11 cellular contexts compared by ENCODE assay signal in genomic region chr10:114538544-114538906, GRCh38.
DNase-seq lines count a peak whose midpoint lies in the region; ATAC-seq and TF ChIP-seq lines count a peak whose summit lies in the region.
"Had no signal": no experiment of that assay in that cellular context is flagged by ENCODE, and none has a peak within 500 bp of the region (broad histone marks: within the 10 kb centered on the region; RNA-seq: fewer than 3 reads in every experiment).

No MANE protein-coding gene starts in this region.

- H3K36me3 Mint-ChIP-seq in activated CD8-positive, alpha-beta T cell treated with anti-CD3 and anti-CD28 coated beads, Interleukin-2, amount 10 ng/mL, durations not matched to agents 7 days and 5 days (ENCODE audit: low read depth) = no peaks in the 10 kb centered on the region

- POLR2A ChIA-PET in activated CD8-positive, alpha-beta T cell treated with anti-CD3 and anti-CD28 coated beads, Interleukin-2, amount 10 ng/mL, durations not matched to agents 7 days and 5 days (lab: Charles Lee) = interaction anchor here (4.4 to 12.0 kb wide), 2 partner anchors 13 to 283 kb away, joined by 12 to 226 read pairs; partner anchors contain the start of gene FHIP2A

- H3K27me3 Mint-ChIP-seq in activated CD8-positive, alpha-beta T cell treated with anti-CD3 and anti-CD28 coated beads, Interleukin-2, amount 10 ng/mL, durations not matched to agents 7 days and 5 days (ENCODE audit: low read depth) = no peaks in the 10 kb centered on the region

- H3K27ac ChIP-seq in left ventricle myocardium inferior (replicated peaks) (peak overlapping the region; percentile 82), upper lobe of right lung (no peak overlapping the region), SJCRH30 (no peak overlapping the region)
- H3K27ac ChIP-seq: PC-9 had no signal

- H3K4me1 ChIP-seq in left ventricle myocardium inferior (peaks cover 63% of the 10 kb centered on the region), upper lobe of right lung (peaks cover 27% of the 10 kb centered on the region), SJCRH30 (no peaks in the 10 kb centered on the region)
- H3K4me1 ChIP-seq: BE2C had no signal

- H3K36me3 ChIP-seq in left ventricle myocardium inferior = peaks cover 48% of the 10 kb centered on the region
- H3K36me3 ChIP-seq in upper lobe of right lung = no peaks in the 10 kb centered on the region
- H3K36me3 ChIP-seq in SJCRH30 = peaks cover 6% of the 10 kb centered on the region
- H3K36me3 ChIP-seq: BE2C, ovary had no signal

- ATAC-seq in left cardiac atrium (no peak), upper lobe of right lung (peak; percentile 53)
- peak; percentile 20 for ATAC-seq in activated CD8-positive, alpha-beta T cell treated with anti-CD3 and anti-CD28 coated beads, Interleukin-2, amount 10 ng/mL, durations not matched to agents 7 days and 5 days

- TF ChIP-seq CTCF in left ventricle myocardium inferior (IDR thresholded peaks at IDR 0.05; ENCODE audit: borderline replicate concordance) = no peak
- no peak for TF ChIP-seq CTCF in upper lobe of right lung (IDR thresholded peaks at IDR 0.05)

- DNase-seq in left ventricle myocardium inferior (no peak), left cardiac atrium (no peak), iPS-NIHi7 (ENCODE audit: extremely low spot score) (peak; percentile 26), upper lobe of right lung (no peak), SJCRH30 (no peak), germinal center (ENCODE audit: low spot score) (no peak), KG1 (lab: John Stamatoyannopoulos, UW) (no peak)
- DNase-seq in activated CD8-positive, alpha-beta T cell treated with anti-CD3 and anti-CD28 coated beads, Interleukin-2, amount 10 ng/mL, durations not matched to agents 7 days and 5 days = peak; percentile 74
- DNase-seq: BE2C had no signal

- H3K27me3 ChIP-seq in left ventricle myocardium inferior (ENCODE audit: low read depth) (no peaks in the 10 kb centered on the region), upper lobe of right lung (no peaks in the 10 kb centered on the region), SJCRH30 (no peaks in the 10 kb centered on the region)
- H3K27me3 ChIP-seq: BE2C, ovary had no signal

- no peaks in the 10 kb centered on the region for H3K9me3 ChIP-seq in left ventricle myocardium inferior (replicated peaks)
- no peaks in the 10 kb centered on the region for H3K9me3 ChIP-seq in upper lobe of right lung
- peaks cover 5% of the 10 kb centered on the region for H3K9me3 ChIP-seq in SJCRH30 (replicated peaks)
- H3K9me3 ChIP-seq: BE2C, ovary had no signal

- peak overlapping the region; percentile 98 for H3K27ac Mint-ChIP-seq in activated CD8-positive, alpha-beta T cell treated with anti-CD3 and anti-CD28 coated beads, Interleukin-2, amount 10 ng/mL, durations not matched to agents 7 days and 5 days

- no peak overlapping the region for H3K4me3 ChIP-seq in left ventricle myocardium inferior
- H3K4me3 ChIP-seq in upper lobe of right lung = no peak overlapping the region
- no peak overlapping the region for H3K4me3 ChIP-seq in SJCRH30
- H3K4me3 ChIP-seq: ovary, PC-9 had no signal

- CTCF ChIA-PET in activated CD8-positive, alpha-beta T cell treated with anti-CD3 and anti-CD28 coated beads, Interleukin-2, amount 10 ng/mL, durations not matched to agents 7 days and 5 days (lab: Charles Lee) = interaction anchor here (1.1 to 17.3 kb wide), 3 partner anchors 17 to 67 kb away, joined by 3 to 421 read pairs (median 76); no protein-coding TSS in a partner anchor

- peak overlapping the region; percentile 38 for H3K4me3 Mint-ChIP-seq in activated CD8-positive, alpha-beta T cell treated with anti-CD3 and anti-CD28 coated beads, Interleukin-2, amount 10 ng/mL, durations not matched to agents 7 days and 5 days

- intact Hi-C loops in left ventricle myocardium inferior (cut with micrococcal nuclease) = no loop called here
- intact Hi-C loops in left cardiac atrium (cut with DNase I) = no loop called here
- intact Hi-C loops in upper lobe of right lung (cut with DNase I) = loop anchor here (10.0 kb wide), 1 partner anchor 54 kb away; no protein-coding TSS in a partner anchor

- H3K9me3 Mint-ChIP-seq in activated CD8-positive, alpha-beta T cell treated with anti-CD3 and anti-CD28 coated beads, Interleukin-2, amount 10 ng/mL, durations not matched to agents 7 days and 5 days (ENCODE audit: insufficient read depth) = no peaks in the 10 kb centered on the region

- peaks cover 72% of the 10 kb centered on the region for H3K4me1 Mint-ChIP-seq in activated CD8-positive, alpha-beta T cell treated with anti-CD3 and anti-CD28 coated beads, Interleukin-2, amount 10 ng/mL, durations not matched to agents 7 days and 5 days (ENCODE audit: low read depth)

Comparison
In these comparisons a context has a peak if more than half of its experiments do, and no peak if none do; other contexts are left out.
1. DNase-seq: peak in activated CD8-positive, alpha-beta T cell treated with anti-CD3 and anti-CD28 coated beads, Interleukin-2, amount 10 ng/mL, durations not matched to agents 7 days and 5 days (single experiment) and iPS-NIHi7 (single experiment); none in left ventricle myocardium inferior (single experiment), left cardiac atrium (single experiment), upper lobe of right lung (single experiment), SJCRH30 (0 of 2), germinal center (single experiment) and KG1 (single experiment).
2. ATAC-seq: peak in activated CD8-positive, alpha-beta T cell treated with anti-CD3 and anti-CD28 coated beads, Interleukin-2, amount 10 ng/mL, durations not matched to agents 7 days and 5 days (single experiment) and upper lobe of right lung (single experiment); none in left cardiac atrium (0 of 2).